ENCODE assay signal across 7 cellular contexts in the genomic region with DNA sequence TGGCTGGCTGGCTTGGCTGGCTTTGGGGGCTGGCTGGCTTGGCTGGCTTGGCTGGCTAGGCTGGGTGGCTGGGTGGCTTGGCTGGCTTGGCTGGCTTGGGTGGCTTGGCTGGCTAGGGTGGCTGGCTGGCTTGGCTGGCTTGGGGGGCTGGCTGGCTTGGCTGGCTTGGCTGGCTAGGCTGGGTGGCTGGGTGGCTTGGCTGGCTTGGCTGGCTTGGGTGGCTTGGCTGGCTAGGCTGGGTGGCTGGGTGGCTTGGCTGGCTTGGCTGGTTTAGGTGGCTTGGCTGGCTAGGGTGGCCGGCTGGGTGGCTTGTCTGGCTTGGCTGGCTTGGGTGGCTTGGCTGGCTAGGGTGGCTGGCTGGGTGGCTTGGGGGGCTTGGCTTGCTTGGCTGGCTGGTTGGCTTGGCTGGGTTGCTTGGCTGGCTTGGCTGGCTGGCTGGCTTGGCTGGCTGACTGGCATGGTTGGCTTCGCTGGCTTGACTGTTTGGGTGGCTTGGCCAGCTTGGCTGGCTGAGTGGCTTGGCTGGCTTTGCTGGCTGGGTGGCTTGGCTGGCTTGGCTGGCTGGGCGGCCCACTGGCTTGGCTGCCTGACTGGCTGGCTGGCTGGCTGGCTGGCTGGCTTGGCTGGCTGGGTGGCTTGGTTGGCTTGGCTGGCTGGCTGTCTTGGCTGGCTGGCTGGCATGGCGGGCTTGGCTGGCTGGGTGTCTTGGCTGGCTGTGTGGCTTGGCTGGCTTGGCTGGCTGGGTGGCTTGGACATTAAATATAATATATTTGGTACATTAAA.
DNase-seq lines count a peak whose midpoint lies in the region; ATAC-seq and TF ChIP-seq lines count a peak whose summit lies in the region.
"Not testable (repeated sequence)": the region's sequence is repeated elsewhere in the genome, so short reads cannot be mapped to it uniquely, and the experiment has no call there.

No MANE protein-coding gene starts in this region.

- WGBS in right lobe of liver (ENCODE audit: insufficient coverage, low coverage, low lambda C conversion rate, missing lambda C conversion rate): 0% methylated on average over 1 of the region's 4 CpGs

- not testable (repeated sequence) for H4K20me1 ChIP-seq in neural progenitor cell (ENCODE audit: low read depth)

- not testable (repeated sequence) for H3K4me1 ChIP-seq in Peyer's patch, left ventricle myocardium inferior, right lobe of liver, neural progenitor cell

- not testable (repeated sequence) for ATAC-seq in right lobe of liver; stimulated activated naive B cell treated with anti-CD40 and anti-IgM and Interleukin-4, amounts not matched to agents 10 μg/mL and 1 μg/mL and 100 μg/mL, for 72 hours (replicated peaks)

- H3K9me3 ChIP-seq in Peyer's patch; left ventricle myocardium inferior (replicated peaks); right lobe of liver; neural progenitor cell (ENCODE audit: low read depth): not testable (repeated sequence)

- not testable (repeated sequence) for H3F3A ChIP-seq in neural progenitor cell (ENCODE audit: low read depth)

- not testable (repeated sequence) for H3K4me3 Mint-ChIP-seq in neural progenitor cell; stimulated activated naive B cell treated with anti-CD40 and anti-IgM and Interleukin-4, amounts not matched to agents 10 μg/mL and 1 μg/mL and 100 μg/mL, for 72 hours

- intact Hi-C loops in left ventricle myocardium inferior (cut with micrococcal nuclease); right lobe of liver (cut with DNase I): not testable (repeated sequence)

- not testable (repeated sequence) for H2AFZ ChIP-seq in neural progenitor cell (replicated peaks)

- H3K27me3 Mint-ChIP-seq in neural progenitor cell (ENCODE audit: insufficient read depth, low read depth); stimulated activated naive B cell treated with anti-CD40 and anti-IgM and Interleukin-4, amounts not matched to agents 10 μg/mL and 1 μg/mL and 100 μg/mL, for 72 hours: not testable (repeated sequence)

- not testable (repeated sequence) for H3K79me2 ChIP-seq in neural progenitor cell (ENCODE audit: low read depth)

- H3K9me3 Mint-ChIP-seq in neural progenitor cell; stimulated activated naive B cell treated with anti-CD40 and anti-IgM and Interleukin-4, amounts not matched to agents 10 μg/mL and 1 μg/mL and 100 μg/mL, for 72 hours: not testable (repeated sequence)

- not testable (repeated sequence) for H3K4me1 Mint-ChIP-seq in neural progenitor cell; stimulated activated naive B cell treated with anti-CD40 and anti-IgM and Interleukin-4, amounts not matched to agents 10 μg/mL and 1 μg/mL and 100 μg/mL, for 72 hours

- not testable (repeated sequence) for H3K4me3 ChIP-seq in Peyer's patch, left ventricle myocardium inferior, right lobe of liver, neural progenitor cell

- H3K4me2 ChIP-seq in neural progenitor cell: not testable (repeated sequence)

- DNase-seq in Peyer's patch: peak; percentile 12 to 44 (median 21)
- peak; percentile 6 for DNase-seq in activated naive CD4-positive, alpha-beta T cell treated with anti-CD3 and anti-CD28 coated beads, Interleukin-2, amount 50 U/mL, for 16 hours
- DNase-seq in dedifferentiated amniotic fluid mesenchymal stem cell (ENCODE audit: extremely low spot score): peak; percentile 1
- DNase-seq in left ventricle myocardium inferior: peak; percentile 14
- DNase-seq in right lobe of liver: peak; percentile 26 to 56 (median 52)
- peak; percentile 0 for DNase-seq in neural progenitor cell (ENCODE audit: low spot score)
- DNase-seq in stimulated activated naive B cell treated with anti-CD40 and anti-IgM and Interleukin-4, amounts not matched to agents 10 μg/mL and 1 μg/mL and 100 μg/mL, for 72 hours: peak; percentile 2

- H3K36me3 ChIP-seq in Peyer's patch, left ventricle myocardium inferior, right lobe of liver, neural progenitor cell: not testable (repeated sequence)

- H3K9ac ChIP-seq in neural progenitor cell: not testable (repeated sequence)

- H3K27ac Mint-ChIP-seq in neural progenitor cell; stimulated activated naive B cell treated with anti-CD40 and anti-IgM and Interleukin-4, amounts not matched to agents 10 μg/mL and 1 μg/mL and 100 μg/mL, for 72 hours: not testable (repeated sequence)

- TF ChIP-seq CTCF in Peyer's patch (IDR thresholded peaks at IDR 0.05); left ventricle myocardium inferior (IDR thresholded peaks at IDR 0.05; ENCODE audit: borderline replicate concordance); right lobe of liver (IDR thresholded peaks at IDR 0.05); neural progenitor cell (IDR thresholded peaks at IDR 0.05): not testable (repeated sequence)

- not testable (repeated sequence) for H3K27me3 ChIP-seq in Peyer's patch; left ventricle myocardium inferior (ENCODE audit: low read depth); right lobe of liver; neural progenitor cell

- TF ChIP-seq POLR2A in Peyer's patch (IDR thresholded peaks at IDR 0.05); right lobe of liver (IDR thresholded peaks at IDR 0.05): not testable (repeated sequence)

- not testable (repeated sequence) for H3K27ac ChIP-seq in Peyer's patch; left ventricle myocardium inferior (replicated peaks); right lobe of liver; neural progenitor cell

- H3K36me3 Mint-ChIP-seq in neural progenitor cell; stimulated activated naive B cell treated with anti-CD40 and anti-IgM and Interleukin-4, amounts not matched to agents 10 μg/mL and 1 μg/mL and 100 μg/mL, for 72 hours: not testable (repeated sequence)

Comparison
In these comparisons a context has a peak if more than half of its experiments do, and no peak if none do; other contexts are left out.
1. DNase-seq: peak in every context shown above with its lines; median percentile 52 in right lobe of liver; 21 in Peyer's patch; 14 in left ventricle myocardium inferior; 6 in activated naive CD4-positive, alpha-beta T cell treated with anti-CD3 and anti-CD28 coated beads, Interleukin-2, amount 50 U/mL, for 16 hours; 2 in stimulated activated naive B cell treated with anti-CD40 and anti-IgM and Interleukin-4, amounts not matched to agents 10 μg/mL and 1 μg/mL and 100 μg/mL, for 72 hours; 1 in dedifferentiated amniotic fluid mesenchymal stem cell; 0 in neural progenitor cell.